Comparison of ENCODE assay signal across 8 cellular contexts in genomic region chr4:82890602-82890912, GRCh38. TPM values are rescaled to one million over a fixed set of nuclear protein-coding genes. Genes with fewer than 3 reads are reported as not detected.
A peak's percentile ranks its signal among the peaks of the same experiment; 100 is the strongest.
DNase-seq lines count a peak whose midpoint lies in the region; ATAC-seq, FAIRE-seq and TF ChIP-seq lines count a peak whose summit lies in the region.

No MANE protein-coding gene starts in this region.

- no peak for TF ChIP-seq RAD21 in HepG2 (CRISPR knock-in tag; IDR thresholded peaks at IDR 0.05)

- ATAC-seq in CD4-positive, alpha-beta T cell (ENCODE audit: poor library complexity), result peak; percentile 1
- ATAC-seq in HG03457 (IDR thresholded peaks at IDR 0.05; ENCODE audit: unreplicated experiment) (peak; percentile 31), HepG2 (no peak), HG03432 (IDR thresholded peaks at IDR 0.05; ENCODE audit: unreplicated experiment) (no peak), HG02938 (IDR thresholded peaks at IDR 0.05; ENCODE audit: unreplicated experiment) (no peak)

- no peak for TF ChIP-seq EP300 in HepG2 (IDR thresholded peaks at IDR 0.05; ENCODE audit: low read depth in 2 of 2, low read length in 2 of 2)
- TF ChIP-seq EP300 in HepG2 (CRISPR knock-in tag; IDR thresholded peaks at IDR 0.05; ENCODE audit: borderline replicate concordance), result no peak

- H3K36me3 Mint-ChIP-seq in CD4-positive, alpha-beta T cell (ENCODE audit: low read depth), result peaks cover 52% of the 10 kb centered on the region

- H3K27ac ChIP-seq in CD4-positive, alpha-beta T cell (ENCODE audit: low read depth, low read length), result peak overlapping the region; percentile 87
- H3K27ac ChIP-seq in adrenal gland (peak overlapping the region; percentile 93 to 99 (median 97)), HepG2 (ENCODE audit: extremely low read length, insufficient read depth, low read length) (peak overlapping the region; percentile 98), thyroid gland (peak overlapping the region; percentile 94 to 98 (median 98))

- CTCF ChIA-PET in CD4-positive, alpha-beta T cell (lab: Charles Lee), result no interaction called here
- CTCF ChIA-PET in HepG2 (lab: Yijun Ruan, JAX; ENCODE audit: low intra/inter-chr PET ratio, low total read pairs), result no interaction called here

- TF ChIP-seq POLR2A in adrenal gland (IDR thresholded peaks at IDR 0.05), result no peak
- no peak for TF ChIP-seq POLR2A in HepG2 (IDR thresholded peaks at IDR 0.05; ENCODE audit: insufficient read depth in 1 of 2, low read depth in 2 of 2, low read length in 2 of 2)
- TF ChIP-seq POLR2A in thyroid gland (IDR thresholded peaks at IDR 0.05), result no peak

- H3K4me1 ChIP-seq in adrenal gland (replicated peaks in 1 of 2), result peaks cover 6 to 41% of the 10 kb centered on the region in 2 donors
- H3K4me1 ChIP-seq in HepG2 (ENCODE audit: insufficient read depth, low read length), result peaks cover 46% of the 10 kb centered on the region
- peaks cover 17 to 21% of the 10 kb centered on the region in 2 donors for H3K4me1 ChIP-seq in thyroid gland

- peaks cover 54% of the 10 kb centered on the region for H3K4me1 Mint-ChIP-seq in CD4-positive, alpha-beta T cell (ENCODE audit: low read depth)

- in situ Hi-C loops in HepG2 (cut with HindIII; ENCODE audit: extremely low pct_ligation_motif_present, low pct_unique_long_range_greater_than_20kb), result no loop called here

- H4K20me1 ChIP-seq in HepG2 (ENCODE audit: insufficient read depth, low read length), result peaks cover 10% of the 10 kb centered on the region

- TF ChIP-seq CTCF in CD4-positive, alpha-beta T cell (IDR thresholded peaks at IDR 0.05), result no peak
- TF ChIP-seq CTCF in adrenal gland (IDR thresholded peaks at IDR 0.05) (no peak), HepG2 (CRISPR knock-in tag; IDR thresholded peaks at IDR 0.05) (no peak), thyroid gland (IDR thresholded peaks at IDR 0.05) (no peak)

- DNase-seq in CD4-positive, alpha-beta T cell, result no peak
- DNase-seq in adrenal gland, result no peak
- no peak for DNase-seq in HepG2 (ENCODE audit: low spot score)
- no peak for DNase-seq in thyroid gland
- no peak for DNase-seq in 8988T

- H3K4me3 Mint-ChIP-seq in CD4-positive, alpha-beta T cell, result peak overlapping the region; percentile 91

- H2AFZ ChIP-seq in HepG2 (ENCODE audit: low read length), result no peak overlapping the region

- H3K27me3 Mint-ChIP-seq in CD4-positive, alpha-beta T cell, result no peaks in the 10 kb centered on the region

- H3K79me2 ChIP-seq in HepG2 (ENCODE audit: insufficient read depth, low read length), result peaks cover 66% of the 10 kb centered on the region

- FAIRE-seq in HepG2 (lab: Jason Lieb, UNC), result no peak

- BruUV-seq in HepG2 (replicated peaks; lab: Mats Ljungman, UMichigan), result TSS peak; percentile 57

- H3K27me3 ChIP-seq in CD4-positive, alpha-beta T cell (ENCODE audit: control insufficient read depth, insufficient read depth, low read length), result no peaks in the 10 kb centered on the region
- H3K27me3 ChIP-seq in adrenal gland (no peaks in the 10 kb centered on the region), HepG2 (ENCODE audit: control insufficient read depth in 1 of 2, insufficient read depth in 2 of 2, low read length in 2 of 2) (no peaks in the 10 kb centered on the region; a peak in 2 of 5 replicates), thyroid gland (no peaks in the 10 kb centered on the region)

- H3K4me3 ChIP-seq in adrenal gland, result peak overlapping the region; percentile 49 to 85 (median 79)
- H3K4me3 ChIP-seq in HepG2 (replicated peaks in 1 of 3; ENCODE audit: insufficient read depth in 1 of 3, low read depth in 2 of 3, low read length in 3 of 3), result peak overlapping the region; percentile 81 to 99 (median 91)
- H3K4me3 ChIP-seq in thyroid gland (replicated peaks in 1 of 3), result peak overlapping the region; percentile 70 to 92 (median 81)

- peak overlapping the region; percentile 100 for H3K9ac ChIP-seq in HepG2 (ENCODE audit: insufficient read depth, low read depth, low read length)

- POLR2A ChIA-PET in CD4-positive, alpha-beta T cell (lab: Charles Lee), result interaction anchor here (0.9 to 4.2 kb wide), 7 partner anchors 10 to 565 kb away, joined by 3 to 51 read pairs (median 4); partner anchors contain the start of genes COPS4, HELQ, HNRNPDL and MRPS18C
- POLR2A ChIA-PET in HepG2 (lab: Yijun Ruan, JAX), result no interaction called here

- peak overlapping the region; percentile 99 for H3K27ac Mint-ChIP-seq in CD4-positive, alpha-beta T cell

- H3K9me3 Mint-ChIP-seq in CD4-positive, alpha-beta T cell, result no peaks in the 10 kb centered on the region

- WGBS in adrenal gland, 4 donors, result 0 to 1% (median 0%) methylated on average over 7 to 14 of the region's 14 CpGs
- WGBS in HepG2 (ENCODE audit: low lambda C conversion rate), result 3% methylated on average over 9 of the region's 14 CpGs
- WGBS in thyroid gland, 2 donors, result 0 to 1% methylated on average over 11 to 14 of the region's 14 CpGs

- H3K4me2 ChIP-seq in HepG2 (ENCODE audit: low read depth, low read length), result peak overlapping the region; percentile 93

- intact Hi-C loops in CD4-positive, alpha-beta T cell (cut with DNase I, micrococcal nuclease), result loop anchor here (2.0 to 10.0 kb wide), 3 partner anchors 120 to 606 kb away; partner anchors contain the start of genes LIN54 (in 2 of the 2), HELQ (in 1 of the 2) and MRPS18C (in 1 of the 2)
- intact Hi-C loops in adrenal gland (cut with DNase I) (no loop called here), HepG2 (cut with micrococcal nuclease; ENCODE audit: unreplicated experiment) (loop anchor here (2.0 kb wide), 1 partner anchor 38 kb away; no protein-coding TSS in a partner anchor), thyroid gland (cut with DNase I) (loop anchor here (5.0 kb wide), 2 partner anchors 122 to 142 kb away; partner anchors contain the start of gene LIN54)

- H3K9me3 ChIP-seq in CD4-positive, alpha-beta T cell (ENCODE audit: control insufficient read depth, low read length), result no peaks in the 10 kb centered on the region
- H3K9me3 ChIP-seq in adrenal gland (replicated peaks in 1 of 3), result no peaks in the 10 kb centered on the region
- no peaks in the 10 kb centered on the region for H3K9me3 ChIP-seq in HepG2 (ENCODE audit: low read length)
- H3K9me3 ChIP-seq in thyroid gland, result no peaks in the 10 kb centered on the region

- H3K36me3 ChIP-seq in adrenal gland (replicated peaks in 1 of 2), result peaks cover 0 to 20% of the 10 kb centered on the region in 2 donors
- H3K36me3 ChIP-seq in HepG2 (replicated peaks in 1 of 2; ENCODE audit: control insufficient read depth in 1 of 2, insufficient read depth in 2 of 2, low read length in 2 of 2), result no peaks in the 10 kb centered on the region; a peak in 2 of 5 replicates
- H3K36me3 ChIP-seq in thyroid gland, result peaks cover 11 to 15% of the 10 kb centered on the region in 2 donors

RNA-seq across cellular contexts. Expression of gene SEC31A, which starts 0.4 kb away (rescaled TPM):
- total RNA-seq in CD4-positive, alpha-beta T cell, result 100 to 1,000 TPM; 130 to 131 TPM
- total RNA-seq in adrenal gland (100 to 1,000 TPM; 137 to 276 (median 205) TPM), HepG2 (2016; rRNA removed; fragmentation: Illumina TruSeq; extraction: Trizol) (231 and 351 TPM in 2 replicates), thyroid gland (100 to 1,000 TPM; 263 to 367 (median 292) TPM)
- polyA plus RNA-seq in adrenal gland (100 to 1,000 TPM; 182 to 355 (median 220) TPM), HepG2 (2011; rRNA removed) (367 and 435 TPM in 2 replicates)
- 153 and 165 TPM in 2 replicates for total RNA-seq in HepG2 (2016; cell fraction: cytosol; rRNA removed; fragmentation: Illumina TruSeq; extraction: Trizol; ENCODE audit: low read depth)
- total RNA-seq in HepG2 (2016; cell fraction: insoluble cytoplasmic fraction; rRNA removed; fragmentation: Illumina TruSeq; extraction: Trizol), result 221 and 327 TPM in 2 replicates
- 126 and 145 TPM in 2 replicates for total RNA-seq in HepG2 (2016; cell fraction: membrane; rRNA removed; fragmentation: Illumina TruSeq; extraction: Trizol)
- 296 and 335 TPM in 2 replicates for total RNA-seq in HepG2 (2016; cell fraction: nucleus; rRNA removed; fragmentation: Illumina TruSeq; extraction: Trizol)
- polyA plus RNA-seq in HepG2 (2011; cell fraction: cytosol; rRNA removed), result 222 and 250 TPM in 2 replicates
- polyA plus RNA-seq in HepG2 (2011; cell fraction: nucleus; rRNA removed), result 292 and 298 TPM in 2 replicates
- 231 and 278 TPM in 2 replicates for polyA plus RNA-seq in HepG2 (2012)
- 19.0 and 23.6 TPM in 2 replicates for polyA plus RNA-seq in HepG2 (2016; cell fraction: cytosol; fragmentation: Illumina TruSeq; extraction: Trizol; ENCODE audit: low read depth)
- polyA plus RNA-seq in HepG2 (2016; cell fraction: insoluble cytoplasmic fraction; fragmentation: Illumina TruSeq; extraction: Trizol; ENCODE audit: low read depth), result 346 and 349 TPM in 2 replicates
- polyA plus RNA-seq in HepG2 (2016; cell fraction: membrane; fragmentation: Illumina TruSeq; extraction: Trizol; ENCODE audit: low read depth), result 56.3 and 61.4 TPM in 2 replicates
- polyA plus RNA-seq in HepG2 (2016; cell fraction: nucleus; fragmentation: Illumina TruSeq; extraction: Trizol; ENCODE audit: insufficient read depth, low read depth), result 365 and 398 TPM in 2 replicates
- polyA minus RNA-seq in HepG2 (2011; rRNA and poly(A)+ RNA removed; ENCODE audit: low replicate concordance), result 130 and 600 TPM in 2 replicates
- 218 and 219 TPM in 2 replicates for polyA minus RNA-seq in HepG2 (2011; cell fraction: cytosol; rRNA and poly(A)+ RNA removed)
- polyA minus RNA-seq in HepG2 (2011; cell fraction: nucleus; rRNA and poly(A)+ RNA removed), result 778 and 787 TPM in 2 replicates

RNA-seq across cellular contexts. Expression of gene THAP9, which starts 10.0 kb away (rescaled TPM):
- total RNA-seq in CD4-positive, alpha-beta T cell, result 1 to 10 TPM; 3.8 to 4.3 TPM
- 1 to 10 TPM; 2.2 to 5.9 (median 3.4) TPM for total RNA-seq in adrenal gland
- 1 to 10 TPM; 2.8 to 5.0 (median 4.7) TPM for polyA plus RNA-seq in adrenal gland
- total RNA-seq in HepG2 (2016; rRNA removed; fragmentation: Illumina TruSeq; extraction: Trizol), result 7.2 and 11.4 TPM in 2 replicates
- 1.2 and 2.2 TPM in 2 replicates for total RNA-seq in HepG2 (2016; cell fraction: cytosol; rRNA removed; fragmentation: Illumina TruSeq; extraction: Trizol; ENCODE audit: low read depth)
- total RNA-seq in HepG2 (2016; cell fraction: insoluble cytoplasmic fraction; rRNA removed; fragmentation: Illumina TruSeq; extraction: Trizol), result 7.7 and 12.8 TPM in 2 replicates
- 5.3 and 5.5 TPM in 2 replicates for total RNA-seq in HepG2 (2016; cell fraction: membrane; rRNA removed; fragmentation: Illumina TruSeq; extraction: Trizol)
- total RNA-seq in HepG2 (2016; cell fraction: nucleus; rRNA removed; fragmentation: Illumina TruSeq; extraction: Trizol), result 7.6 and 8.8 TPM in 2 replicates
- polyA plus RNA-seq in HepG2 (2011; rRNA removed), result 4.8 and 6.0 TPM in 2 replicates
- 1.6 and 2.5 TPM in 2 replicates for polyA plus RNA-seq in HepG2 (2011; cell fraction: cytosol; rRNA removed)
- polyA plus RNA-seq in HepG2 (2011; cell fraction: nucleus; rRNA removed), result 3.3 and 5.5 TPM in 2 replicates
- 4.3 and 4.8 TPM in 2 replicates for polyA plus RNA-seq in HepG2 (2012)
- 0.57 and 0.67 TPM in 2 replicates for polyA plus RNA-seq in HepG2 (2016; cell fraction: cytosol; fragmentation: Illumina TruSeq; extraction: Trizol; ENCODE audit: low read depth)
- 4.5 and 7.1 TPM in 2 replicates for polyA plus RNA-seq in HepG2 (2016; cell fraction: insoluble cytoplasmic fraction; fragmentation: Illumina TruSeq; extraction: Trizol; ENCODE audit: low read depth)
- polyA plus RNA-seq in HepG2 (2016; cell fraction: membrane; fragmentation: Illumina TruSeq; extraction: Trizol; ENCODE audit: low read depth), result 0.98 and 1.1 TPM in 2 replicates
- polyA plus RNA-seq in HepG2 (2016; cell fraction: nucleus; fragmentation: Illumina TruSeq; extraction: Trizol; ENCODE audit: insufficient read depth, low read depth), result 10.1 and 11.6 TPM in 2 replicates
- 3.1 and 5.1 TPM in 2 replicates for polyA minus RNA-seq in HepG2 (2011; rRNA and poly(A)+ RNA removed; ENCODE audit: low replicate concordance)
- polyA minus RNA-seq in HepG2 (2011; cell fraction: cytosol; rRNA and poly(A)+ RNA removed), result 5.0 and 5.4 TPM in 2 replicates
- polyA minus RNA-seq in HepG2 (2011; cell fraction: nucleus; rRNA and poly(A)+ RNA removed), result 12.1 and 13.3 TPM in 2 replicates
- total RNA-seq in thyroid gland, result 10 to 100 TPM in 2 of 4 donors, 1 to 10 TPM in 2; 8.1 to 13.8 (median 10.7) TPM

Comparison
In these comparisons a context has a peak if more than half of its experiments do, and no peak if none do; other contexts are left out.
1. ATAC-seq: peak in CD4-positive, alpha-beta T cell (single experiment) and HG03457 (single experiment); none in HepG2 (single experiment), HG03432 (single experiment) and HG02938 (single experiment).
2. intact Hi-C loops: an anchor here in CD4-positive, alpha-beta T cell (2.0 to 10.0 kb wide), HepG2 (2.0 kb wide) and thyroid gland (5.0 kb wide); none called in adrenal gland.
3. Peak in every context shown above with its lines, with median percentiles within 50 percentile points of each other: H3K27ac ChIP-seq and H3K4me3 ChIP-seq.